ENCODE assay signal across 8 cellular contexts in the genomic region with DNA sequence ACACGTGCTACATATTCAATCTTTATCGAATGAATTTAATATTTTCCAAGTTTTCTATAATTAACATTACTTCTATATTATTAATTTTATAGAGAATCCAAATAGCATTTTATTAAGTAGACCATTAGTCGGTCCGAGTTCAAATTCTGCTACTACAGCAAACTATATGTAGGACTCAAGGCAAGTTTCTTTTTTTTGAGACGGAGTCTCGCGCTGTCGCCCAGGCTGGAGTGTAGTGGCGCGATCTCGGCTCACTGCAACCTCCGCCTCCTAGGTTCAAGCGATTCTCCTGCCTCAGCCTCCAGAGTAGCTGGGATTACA. TPM values are rescaled to one million over a fixed set of nuclear protein-coding genes. Genes with fewer than 3 reads are reported as not detected.
A peak's percentile ranks its signal among the peaks of the same experiment; 100 is the strongest.
DNase-seq lines count a peak whose midpoint lies in the region; ATAC-seq and TF ChIP-seq lines count a peak whose summit lies in the region.
"Not testable (repeated sequence)": the region's sequence is repeated elsewhere in the genome, so short reads cannot be mapped to it uniquely, and the experiment has no call there.

No MANE protein-coding gene starts in this region.

- H3K4me3 Mint-ChIP-seq in T-helper 17 cell: peak overlapping the region; percentile 98

- not testable (repeated sequence) for H4K20me1 ChIP-seq in fibroblast of lung (ENCODE audit: control insufficient read depth, extremely low read depth, insufficient read depth, low read length)

- peak overlapping the region; percentile 60 for H3K4me2 ChIP-seq in fibroblast of lung (ENCODE audit: extremely low read depth, insufficient read depth, low read length)

- not testable (repeated sequence) for H3K27me3 Mint-ChIP-seq in T-helper 17 cell

- H3K4me1 Mint-ChIP-seq in T-helper 17 cell: peaks cover 20% of the 10 kb centered on the region

- not testable (repeated sequence) for TF ChIP-seq POLR2A in lower leg skin (IDR thresholded peaks at IDR 0.05); vagina (IDR thresholded peaks at IDR 0.05)

- H3K9me3 ChIP-seq in T-helper 17 cell (ENCODE audit: control insufficient read depth, low read length, poor library complexity, severe bottlenecking); fibroblast of lung (ENCODE audit: control insufficient read depth, insufficient read depth, low read depth, low read length); psoas muscle; vagina: not testable (repeated sequence)

- not testable (repeated sequence) for H3K4me1 ChIP-seq in fibroblast of lung (ENCODE audit: control insufficient read depth, extremely low read depth, insufficient read depth, low read length)
- H3K4me1 ChIP-seq in psoas muscle (peaks cover 16% of the 10 kb centered on the region), vagina (peaks cover 27% of the 10 kb centered on the region)

- H3K27ac ChIP-seq in fibroblast of lung (ENCODE audit: insufficient read depth, low read length) (peak overlapping the region; percentile 92), psoas muscle (peak overlapping the region; percentile 92), vagina (peak overlapping the region; percentile 81)

- H3K4me3 ChIP-seq in fibroblast of lung (replicated peaks in 1 of 4; ENCODE audit: control extremely low read depth in 1 of 4, insufficient read depth in 1 of 4, low read depth in 3 of 4, low read length in 4 of 4): peak overlapping the region; percentile 83 to 93 (median 88)
- H3K4me3 ChIP-seq in lower leg skin (ENCODE audit: low read depth, poor library complexity, severe bottlenecking): peak overlapping the region; percentile 65
- peak overlapping the region; percentile 84 for H3K4me3 ChIP-seq in psoas muscle
- peak overlapping the region; percentile 65 to 93 for H3K4me3 ChIP-seq in vagina

- H3K27ac Mint-ChIP-seq in T-helper 17 cell: peak overlapping the region; percentile 95

- H3K9ac ChIP-seq in fibroblast of lung (ENCODE audit: insufficient read depth, low read length): not testable (repeated sequence)

- in situ Hi-C loops in KBM-7 (cut with MboI; ENCODE audit: low pct_unique_long_range_greater_than_20kb, low sequenced_read_pairs): not testable (repeated sequence)

- peaks cover 20% of the 10 kb centered on the region for H3K79me2 ChIP-seq in fibroblast of lung (ENCODE audit: control insufficient read depth, insufficient read depth, low read length)

- not testable (repeated sequence) for H3K36me3 ChIP-seq in fibroblast of lung (ENCODE audit: control insufficient read depth, insufficient read depth, low read length); psoas muscle (ENCODE audit: insufficient read depth in 1 of 2, low read depth in 1 of 2); vagina

- not testable (repeated sequence) for H3K27me3 ChIP-seq in fibroblast of lung (ENCODE audit: control insufficient read depth, insufficient read depth, low read length); psoas muscle (ENCODE audit: insufficient read depth in 3 of 3, low read length in 2 of 3); vagina

- not testable (repeated sequence) for H2AFZ ChIP-seq in fibroblast of lung (ENCODE audit: low read length)

- intact Hi-C loops in lower leg skin (cut with DNase I; ENCODE audit: low total_unique reads); vagina (cut with DNase I): not testable (repeated sequence)
- intact Hi-C loops in psoas muscle (cut with DNase I): loop anchor here in 1 of 2 donors (10.0 kb wide), 1 partner anchor 150 kb away; the partner anchor contains the start of gene MEMO1

- DNase-seq in KBM-7 (peak; percentile 36), astrocyte of the hippocampus (ENCODE audit: low read depth, low spot score) (peak; percentile 3), fibroblast of lung (ENCODE audit: low read depth in 2 of 2) (peak in 1 of 2 donors; percentile 6)
- not testable (repeated sequence) for DNase-seq in T-helper 17 cell; lower leg skin (ENCODE audit: low spot score in 2 of 2); psoas muscle; vagina (ENCODE audit: extremely low spot score in 2 of 2)

- ATAC-seq in GM18502 (IDR thresholded peaks at IDR 0.05; ENCODE audit: poor library complexity, unreplicated experiment): peak; percentile 2
- ATAC-seq in T-helper 17 cell: peak; percentile 11
- ATAC-seq in psoas muscle: peak in 3 of 4 donors; percentile 11 to 46 (median 22)

- WGBS in lower leg skin, 2 donors: 4 to 7% methylated on average over 13 of the region's 13 CpGs
- 6 to 8% (median 7%) methylated on average over 13 of the region's 13 CpGs for WGBS in psoas muscle, 3 donors

- not testable (repeated sequence) for TF ChIP-seq CTCF in fibroblast of lung (conservative IDR thresholded peaks at IDR 0.05 in 1 of 2, IDR thresholded peaks at IDR 0.05 in 1 of 2; ENCODE audit: low read depth in 1 of 2, low read length in 2 of 2); lower leg skin (IDR thresholded peaks at IDR 0.05); psoas muscle (IDR thresholded peaks at IDR 0.05); vagina (IDR thresholded peaks at IDR 0.05)

- H3K36me3 Mint-ChIP-seq in T-helper 17 cell (ENCODE audit: low read depth): not testable (repeated sequence)

RNA-seq across cellular contexts. Expression of gene SLC30A6, which starts 0.7 kb away (rescaled TPM):
- total RNA-seq in T-helper 17 cell: 1 to 10 TPM; 8.0 to 8.1 TPM
- 20.5 and 23.6 TPM in 2 replicates for total RNA-seq in fibroblast of lung
- 21.8 and 23.1 TPM in 2 replicates for polyA plus RNA-seq in fibroblast of lung
- polyA plus RNA-seq in fibroblast of lung (2012): 8.6 and 10.1 TPM in 2 replicates
- polyA minus RNA-seq in fibroblast of lung (ENCODE audit: low replicate concordance): 8.4 and 12.0 TPM in 2 replicates
- 10 to 100 TPM; 12.3 to 20.7 (median 15.7) TPM for total RNA-seq in lower leg skin
- total RNA-seq in psoas muscle: 10 to 100 TPM; 11.6 to 19.3 (median 14.4) TPM
- polyA plus RNA-seq in psoas muscle: 10 to 100 TPM in 2 of 3 donors, 1 to 10 TPM in 1; 6.2 to 32.1 (median 12.9) TPM
- 10.6 TPM for total RNA-seq in vagina
